Comparison of ENCODE assay signal across 30 cellular contexts in the genomic region with DNA sequence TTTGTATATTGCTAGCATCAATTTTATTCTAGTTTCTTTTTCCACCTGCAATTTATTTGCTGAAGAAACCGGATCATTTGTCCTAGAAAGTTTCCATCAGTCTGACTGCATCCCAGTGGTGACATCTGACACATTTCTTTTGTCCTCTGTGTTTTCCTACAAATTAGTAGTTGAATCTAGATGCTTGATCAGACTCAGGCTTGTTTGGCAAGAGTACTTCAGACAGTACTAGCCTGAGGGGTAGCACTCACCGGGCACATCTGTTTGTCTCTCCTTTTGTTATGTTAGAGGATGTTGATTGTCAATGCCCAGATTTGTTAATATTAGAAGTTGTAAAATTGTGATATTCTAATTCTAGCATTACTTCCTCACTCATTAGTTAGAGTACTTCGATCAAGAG.
A peak's percentile ranks its signal among the peaks of the same experiment; 100 is the strongest.
DNase-seq lines count a peak whose midpoint lies in the region; ATAC-seq and TF ChIP-seq lines count a peak whose summit lies in the region.
"Had no signal": no experiment of that assay in that cellular context is flagged by ENCODE, and none has a peak within 500 bp of the region (broad histone marks: within the 10 kb centered on the region; RNA-seq: fewer than 3 reads in every experiment).

No MANE protein-coding gene starts in this region.

- H3K79me1 ChIP-seq in mesendoderm (ENCODE audit: low read length) = no peaks in the 10 kb centered on the region

- H4K5ac ChIP-seq in mesendoderm (ENCODE audit: low read length) = no peak overlapping the region

- H3K56ac ChIP-seq in mesendoderm (ENCODE audit: low read length) = no peak overlapping the region

- no peak overlapping the region for H3K27ac Mint-ChIP-seq in activated T-cell treated with anti-CD3 and anti-CD28 coated beads, Interleukin-2, amount 50 U/mL, for 72 hours
- H3K27ac Mint-ChIP-seq in chondrocyte (ENCODE audit: unreplicated experiment) = no peak overlapping the region
- H3K27ac Mint-ChIP-seq: activated T-helper 17 cell treated with anti-CD3 and anti-CD28 coated beads, Interleukin-2, amount 50 U/mL, for 72 hours; natural killer cell treated with Interleukin-12 subunit alpha and Interleukin-12 subunit beta and Interleukin-15 and Interleukin-18, amount 100 ng/mL, for 72 hours; stimulated activated naive B cell treated with anti-CD40 and anti-IgM and Interleukin-4, amounts not matched to agents 10 μg/mL and 1 μg/mL and 100 μg/mL, for 72 hours; T-helper 1 cell treated with Interleukin-12 subunit alpha and Interleukin-12 subunit beta and Interleukin-4 antibody, amounts not matched to agents 30 μg/mL and 1 μg/mL, for 36 hours had no signal

- no peak overlapping the region for H2AK5ac ChIP-seq in mesendoderm (ENCODE audit: low read length)

- H3K4me2 ChIP-seq in mesendoderm (ENCODE audit: low read length) = no peak overlapping the region

- no peak overlapping the region for H3K27ac ChIP-seq in mesendoderm (ENCODE audit: low read depth, low read length)
- H3K27ac ChIP-seq: heart left ventricle, lower lobe of right lung, Peyer's patch had no signal

- H2BK15ac ChIP-seq in mesendoderm (replicated peaks; ENCODE audit: low read depth) = no peak overlapping the region

- WGBS in mesendoderm (ENCODE audit: extremely low coverage, insufficient coverage, low lambda C conversion rate) = no CpG with 5 or more reads among the region's 3 CpGs

- H4K8ac ChIP-seq in mesendoderm (ENCODE audit: low read depth, low read length) = no peak overlapping the region

- H3K4me1 Mint-ChIP-seq in activated T-cell treated with anti-CD3 and anti-CD28 coated beads, Interleukin-2, amount 50 U/mL, for 72 hours (ENCODE audit: low read depth) = no peaks in the 10 kb centered on the region
- peaks cover 2% of the 10 kb centered on the region for H3K4me1 Mint-ChIP-seq in chondrocyte (ENCODE audit: low read depth)
- H3K4me1 Mint-ChIP-seq: activated T-helper 17 cell treated with anti-CD3 and anti-CD28 coated beads, Interleukin-2, amount 50 U/mL, for 72 hours; stimulated activated naive B cell treated with anti-CD40 and anti-IgM and Interleukin-4, amounts not matched to agents 10 μg/mL and 1 μg/mL and 100 μg/mL, for 72 hours had no signal

- H3K9ac ChIP-seq in mesendoderm (ENCODE audit: low read length) = no peak overlapping the region

- DNase-seq in NCI-H1092 treated with DMSO at 0.1 percent for 48 hours (lab: John Stamatoyannopoulos, UW) (peak; percentile 4), NCI-H1092 (lab: John Stamatoyannopoulos, UW) (no peak), NCI-H146 (lab: John Stamatoyannopoulos, UW) (peak; percentile 93), NCI-H748 treated with DMSO at 0.1 percent for 48 hours (lab: John Stamatoyannopoulos, UW) (peak; percentile 88), mesendoderm (peak; percentile 9), chondrocyte (ENCODE audit: low spot score) (no peak), H4 (ENCODE audit: low spot score) (no peak)
- no peak for DNase-seq in activated T-cell treated with anti-CD3 and anti-CD28 coated beads, Interleukin-2, amount 50 U/mL, for 72 hours
- DNase-seq: 8988T; activated CD4-positive, alpha-beta T cell treated with anti-CD3 and anti-CD28 coated beads, Interleukin-2, amount 50 U/mL, for 48 hours; activated CD8-positive, alpha-beta memory T cell treated with anti-CD3 and anti-CD28 coated beads, Interleukin-2, amount 50 U/mL, for 4 hours; activated naive CD4-positive, alpha-beta T cell treated with anti-CD3 and anti-CD28 coated beads, Interleukin-2, amount 50 U/mL, for 16 hours; amniotic stem cell; effector CD4-positive, alpha-beta T cell; erythroblast; HCEC 1CT; heart left ventricle; KBM-7; kidney glomerular epithelial cell; lower lobe of right lung; mucosa of descending colon; NCI-H2029 treated with DMSO at 0.1 percent for 48 hours; NCI-H510A; Peyer's patch; stimulated activated CD4-positive, alpha-beta T cell treated with anti-CD3 and anti-CD28 coated beads, Interleukin-15, amount 100 ng/mL, for 24 hours; stimulated activated naive B cell treated with anti-CD40 and anti-IgM and Interleukin-4, amounts not matched to agents 10 μg/mL and 1 μg/mL and 100 μg/mL, for 72 hours had no signal

- no peaks in the 10 kb centered on the region for H3K27me3 ChIP-seq in mesendoderm (ENCODE audit: insufficient read depth, low read length, poor library complexity)
- H3K27me3 ChIP-seq: heart left ventricle, Peyer's patch had no signal

- H3K4ac ChIP-seq in mesendoderm (ENCODE audit: low read depth, low read length) = no peak overlapping the region

- H3K4me3 ChIP-seq in mesendoderm (ENCODE audit: low read length) = no peak overlapping the region
- H3K4me3 ChIP-seq: heart left ventricle, lower lobe of right lung, mucosa of descending colon, Peyer's patch had no signal

- no peak overlapping the region for H2BK120ac ChIP-seq in mesendoderm (ENCODE audit: low read depth, low read length)

- peaks cover 0 to 5% of the 10 kb centered on the region in 2 donors for H3K36me3 Mint-ChIP-seq in activated T-cell treated with anti-CD3 and anti-CD28 coated beads, Interleukin-2, amount 50 U/mL, for 72 hours (ENCODE audit: insufficient read depth in 2 of 2)
- peaks cover 11% of the 10 kb centered on the region for H3K36me3 Mint-ChIP-seq in chondrocyte (ENCODE audit: low read depth)
- H3K36me3 Mint-ChIP-seq: natural killer cell treated with Interleukin-12 subunit alpha and Interleukin-12 subunit beta and Interleukin-15 and Interleukin-18, amount 100 ng/mL, for 72 hours had no signal

- no peak overlapping the region for H2BK5ac ChIP-seq in mesendoderm (ENCODE audit: low read length)

- no peak overlapping the region for H3K18ac ChIP-seq in mesendoderm (ENCODE audit: low read length)

- H3K23ac ChIP-seq in mesendoderm (ENCODE audit: low read length) = no peak overlapping the region

- no peaks in the 10 kb centered on the region for H3K36me3 ChIP-seq in mesendoderm (ENCODE audit: control insufficient read depth, insufficient read depth, low read length)
- H3K36me3 ChIP-seq: lower lobe of right lung, Peyer's patch had no signal

- H3K79me2 ChIP-seq in mesendoderm (ENCODE audit: control insufficient read depth, insufficient read depth, low read length) = no peaks in the 10 kb centered on the region

- no peak for ATAC-seq in activated T-cell treated with anti-CD3 and anti-CD28 coated beads, Interleukin-2, amount 50 U/mL, for 72 hours (replicated peaks in 1 of 2)
- ATAC-seq: activated CD4-positive, CD25-positive, alpha-beta regulatory T cell treated with anti-CD3 and anti-CD28 coated beads, Interleukin-2, amount 50 U/mL, for 24 hours; activated T-helper 17 cell treated with anti-CD3 and anti-CD28 coated beads, Interleukin-2, amount 50 U/mL, for 72 hours; heart left ventricle; lower lobe of right lung; mucosa of descending colon; natural killer cell treated with Interleukin-12 subunit alpha and Interleukin-12 subunit beta and Interleukin-15 and Interleukin-18, amount 100 ng/mL, for 72 hours; stimulated activated naive B cell treated with anti-CD40 and anti-IgM and Interleukin-4, amounts not matched to agents 10 μg/mL and 1 μg/mL and 100 μg/mL, for 72 hours had no signal

- H3K9me3 Mint-ChIP-seq in activated T-cell treated with anti-CD3 and anti-CD28 coated beads, Interleukin-2, amount 50 U/mL, for 72 hours = peaks cover 1 to 5% of the 10 kb centered on the region in 2 donors
- peaks cover 28% of the 10 kb centered on the region for H3K9me3 Mint-ChIP-seq in chondrocyte (ENCODE audit: low read depth)
- H3K9me3 Mint-ChIP-seq: activated T-helper 17 cell treated with anti-CD3 and anti-CD28 coated beads, Interleukin-2, amount 50 U/mL, for 72 hours; natural killer cell treated with Interleukin-12 subunit alpha and Interleukin-12 subunit beta and Interleukin-15 and Interleukin-18, amount 100 ng/mL, for 72 hours; T-helper 1 cell treated with Interleukin-12 subunit alpha and Interleukin-12 subunit beta and Interleukin-4 antibody, amounts not matched to agents 30 μg/mL and 1 μg/mL, for 36 hours had no signal

- H3K4me1 ChIP-seq in mesendoderm (ENCODE audit: control insufficient read depth, low read depth, low read length) = no peaks in the 10 kb centered on the region
- H3K4me1 ChIP-seq: heart left ventricle, lower lobe of right lung, Peyer's patch had no signal

- no peaks in the 10 kb centered on the region for H3K27me3 Mint-ChIP-seq in activated T-cell treated with anti-CD3 and anti-CD28 coated beads, Interleukin-2, amount 50 U/mL, for 72 hours (ENCODE audit: low read depth)
- H3K27me3 Mint-ChIP-seq in chondrocyte (ENCODE audit: low read depth) = no peaks in the 10 kb centered on the region
- H3K27me3 Mint-ChIP-seq: activated T-helper 17 cell treated with anti-CD3 and anti-CD28 coated beads, Interleukin-2, amount 50 U/mL, for 72 hours; natural killer cell treated with Interleukin-12 subunit alpha and Interleukin-12 subunit beta and Interleukin-15 and Interleukin-18, amount 100 ng/mL, for 72 hours; stimulated activated naive B cell treated with anti-CD40 and anti-IgM and Interleukin-4, amounts not matched to agents 10 μg/mL and 1 μg/mL and 100 μg/mL, for 72 hours had no signal

- TF ChIP-seq CTCF in chondrocyte (IDR thresholded peaks at IDR 0.05) = no peak

- no peak overlapping the region for H3K4me3 Mint-ChIP-seq in activated T-cell treated with anti-CD3 and anti-CD28 coated beads, Interleukin-2, amount 50 U/mL, for 72 hours
- no peak overlapping the region for H3K4me3 Mint-ChIP-seq in chondrocyte (ENCODE audit: unreplicated experiment)
- H3K4me3 Mint-ChIP-seq: activated T-helper 17 cell treated with anti-CD3 and anti-CD28 coated beads, Interleukin-2, amount 50 U/mL, for 72 hours; natural killer cell treated with Interleukin-12 subunit alpha and Interleukin-12 subunit beta and Interleukin-15 and Interleukin-18, amount 100 ng/mL, for 72 hours; stimulated activated naive B cell treated with anti-CD40 and anti-IgM and Interleukin-4, amounts not matched to agents 10 μg/mL and 1 μg/mL and 100 μg/mL, for 72 hours; T-helper 1 cell treated with Interleukin-12 subunit alpha and Interleukin-12 subunit beta and Interleukin-4 antibody, amounts not matched to agents 30 μg/mL and 1 μg/mL, for 36 hours had no signal

Comparison
In these comparisons a context has a peak if more than half of its experiments do, and no peak if none do; other contexts are left out.
1. DNase-seq: peak in NCI-H1092 treated with DMSO at 0.1 percent for 48 hours (single experiment), NCI-H146 (single experiment), NCI-H748 treated with DMSO at 0.1 percent for 48 hours (single experiment) and mesendoderm (single experiment); none in NCI-H1092 (single experiment), activated T-cell treated with anti-CD3 and anti-CD28 coated beads, Interleukin-2, amount 50 U/mL, for 72 hours (0 of 2), chondrocyte (single experiment) and H4 (single experiment).